1 cellular context compared by ENCODE assay signal in genomic region chr19:55341191-55342043, GRCh38.
TF ChIP-seq lines count a peak whose summit lies in the region.

No MANE protein-coding gene starts in this region.

TF ChIP-seq in HEK293, 187 proteins besides CTCF, POLR2A, EP300 and RAD21 (continued from another document):
- TF ChIP-seq ZBTB10 (tag by site-specific recombination; IDR thresholded peaks at IDR 0.05): 0 out of 2 replicates have a peak, but pooled peaks have one; percentile 30
- TF ChIP-seq HOXA7 (CRISPR knock-in tag; IDR thresholded peaks at IDR 0.05; ENCODE audit: borderline replicate concordance): no peak
- 0 out of 2 replicates have a peak, but pooled peaks have one; percentile 19 for TF ChIP-seq ZNF391 (tag by site-specific recombination; IDR thresholded peaks at IDR 0.05; ENCODE audit: borderline replicate concordance, low read depth)
- TF ChIP-seq ZFP69B (tag by site-specific recombination; IDR thresholded peaks at IDR 0.05): no peak
- TF ChIP-seq ZBTB48 (tag by site-specific recombination; IDR thresholded peaks at IDR 0.05): no peak
- TF ChIP-seq, protein P1, sequence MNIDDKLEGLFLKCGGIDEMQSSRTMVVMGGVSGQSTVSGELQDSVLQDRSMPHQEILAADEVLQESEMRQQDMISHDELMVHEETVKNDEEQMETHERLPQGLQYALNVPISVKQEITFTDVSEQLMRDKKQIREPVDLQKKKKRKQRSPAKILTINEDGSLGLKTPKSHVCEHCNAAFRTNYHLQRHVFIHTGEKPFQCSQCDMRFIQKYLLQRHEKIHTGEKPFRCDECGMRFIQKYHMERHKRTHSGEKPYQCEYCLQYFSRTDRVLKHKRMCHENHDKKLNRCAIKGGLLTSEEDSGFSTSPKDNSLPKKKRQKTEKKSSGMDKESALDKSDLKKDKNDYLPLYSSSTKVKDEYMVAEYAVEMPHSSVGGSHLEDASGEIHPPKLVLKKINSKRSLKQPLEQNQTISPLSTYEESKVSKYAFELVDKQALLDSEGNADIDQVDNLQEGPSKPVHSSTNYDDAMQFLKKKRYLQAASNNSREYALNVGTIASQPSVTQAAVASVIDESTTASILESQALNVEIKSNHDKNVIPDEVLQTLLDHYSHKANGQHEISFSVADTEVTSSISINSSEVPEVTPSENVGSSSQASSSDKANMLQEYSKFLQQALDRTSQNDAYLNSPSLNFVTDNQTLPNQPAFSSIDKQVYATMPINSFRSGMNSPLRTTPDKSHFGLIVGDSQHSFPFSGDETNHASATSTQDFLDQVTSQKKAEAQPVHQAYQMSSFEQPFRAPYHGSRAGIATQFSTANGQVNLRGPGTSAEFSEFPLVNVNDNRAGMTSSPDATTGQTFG (tag by site-specific recombination; IDR thresholded peaks at IDR 0.05; ENCODE audit: borderline replicate concordance): no peak
- no peak for TF ChIP-seq ZNF133 (tag by site-specific recombination; IDR thresholded peaks at IDR 0.05)
- TF ChIP-seq ZBTB21 (tag by site-specific recombination; IDR thresholded peaks at IDR 0.05): no peak
- TF ChIP-seq SP3 (tag by site-specific recombination; IDR thresholded peaks at IDR 0.05): no peak
- TF ChIP-seq KLF1 (tag by site-specific recombination; IDR thresholded peaks at IDR 0.05): peak; percentile 20; the same call in 1 of the 2 replicates
- TF ChIP-seq SCRT1 (tag by site-specific recombination; IDR thresholded peaks at IDR 0.05; ENCODE audit: borderline replicate concordance): peak; percentile 85
- TF ChIP-seq ZXDB (tag by site-specific recombination; IDR thresholded peaks at IDR 0.05): peak; percentile 27; the same call in 1 of the 2 replicates
- TF ChIP-seq ZNF510 (tag by site-specific recombination; IDR thresholded peaks at IDR 0.05; ENCODE audit: insufficient replicate concordance): no peak
- TF ChIP-seq ZNF16 (tag by site-specific recombination; IDR thresholded peaks at IDR 0.05; ENCODE audit: low read depth): no peak
TF ChIP-seq in HEK293: peak in this region for 10.
